Comparison of ENCODE assay signal across 1 cellular context in the genomic region with DNA sequence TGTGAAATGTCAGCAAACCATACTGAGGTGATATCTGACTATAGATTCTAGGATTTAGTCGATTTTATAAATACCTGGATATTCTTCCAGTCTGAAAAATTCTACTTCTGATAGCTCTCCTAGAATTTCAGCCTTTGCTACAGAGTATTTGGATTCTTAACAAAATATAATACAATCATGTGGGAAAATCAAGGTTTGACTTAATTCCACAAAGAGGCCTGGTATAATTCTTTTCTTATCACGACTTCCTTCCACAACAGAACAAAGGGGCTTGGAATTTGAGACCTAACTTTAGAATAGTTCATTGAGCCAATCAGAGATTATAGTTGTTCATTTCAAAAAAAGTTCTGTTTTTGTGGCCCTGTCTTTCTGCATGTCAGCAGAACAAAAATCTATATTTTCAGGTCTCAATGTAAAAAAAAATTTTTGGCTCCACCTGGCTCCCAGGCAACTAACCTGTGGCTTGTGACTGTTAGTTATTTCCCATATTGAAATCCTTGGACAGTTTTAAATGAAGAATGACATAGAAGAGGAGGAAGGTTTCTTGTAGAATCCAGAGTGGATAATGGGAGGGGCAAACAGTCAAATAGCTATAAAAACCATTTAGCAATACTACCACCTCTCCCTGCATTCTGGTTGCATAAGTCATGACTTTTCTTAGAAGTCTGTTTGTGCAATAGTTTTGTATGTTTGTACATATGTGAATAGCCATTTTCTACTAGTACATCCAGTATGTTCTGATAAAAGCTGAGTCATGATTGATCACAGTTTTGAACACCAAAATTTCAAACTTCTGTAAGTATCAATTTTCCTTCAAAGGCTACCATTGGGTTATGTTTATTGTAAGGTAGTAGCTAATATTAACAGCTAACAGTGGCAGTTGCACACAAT.
TF ChIP-seq lines count a peak whose summit lies in the region.

No MANE protein-coding gene starts in this region.

TF ChIP-seq in SK-N-SH, 30 proteins besides CTCF, POLR2A, EP300 and RAD21 (continued from another document):
- TF ChIP-seq TEAD4 (IDR thresholded peaks at IDR 0.05; ENCODE audit: borderline replicate concordance, insufficient read depth) (no peak), USF1 (IDR thresholded peaks at IDR 0.05; ENCODE audit: borderline replicate concordance, low read depth) (no peak), SMC3 (IDR thresholded peaks at IDR 0.05; ENCODE audit: low read depth, low read length) (no peak), MAX (IDR thresholded peaks at IDR 0.05; ENCODE audit: low read depth) (no peak), POLR2AphosphoS5 (IDR thresholded peaks at IDR 0.05; ENCODE audit: low read depth, low read length) (no peak), MXI1 (IDR thresholded peaks at IDR 0.05; ENCODE audit: low read depth, low read length) (no peak)
